Comparison of ENCODE assay signal across 21 cellular contexts in genomic region chr3:134298281-134298680, GRCh38. TPM values are rescaled to one million over a fixed set of nuclear protein-coding genes. Genes with fewer than 3 reads are reported as not detected.
DNase-seq lines count a peak whose midpoint lies in the region; ATAC-seq, FAIRE-seq and TF ChIP-seq lines count a peak whose summit lies in the region.
"Had no signal": no experiment of that assay in that cellular context is flagged by ENCODE, and none has a peak within 500 bp of the region (broad histone marks: within the 10 kb centered on the region; RNA-seq: fewer than 3 reads in every experiment).

No MANE protein-coding gene starts in this region.

- no peak overlapping the region for H2BK20ac ChIP-seq in IMR-90 (ENCODE audit: low read depth, low read length)

- no peak overlapping the region for H3K4ac ChIP-seq in IMR-90 (ENCODE audit: low read depth, low read length)

- H2BK120ac ChIP-seq in IMR-90 (ENCODE audit: low read depth, low read length): no peak overlapping the region

- H3K9ac ChIP-seq in IMR-90 (ENCODE audit: low read depth, low read length) (no peak overlapping the region), GM12878 (ENCODE audit: control insufficient read depth, insufficient read depth, low read length) (no peak overlapping the region)
- H3K9ac ChIP-seq: BLaER1 treated with 17β-estradiol and CSF1 and Interleukin-3, amounts not matched to agents 10 nM and 100 nM had no signal

- in situ Hi-C loops in IMR-90 (cut with MboI; ENCODE audit: low sequenced_read_pairs) (no loop called here), GM12878 (cut with MboI) (no loop called here)

- ATAC-seq in A549 (no peak), IMR-90 (ENCODE audit: low read depth) (no peak), GM12878 (no peak)
- ATAC-seq: CD8-positive, alpha-beta T cell had no signal

- H2BK15ac ChIP-seq in IMR-90 (ENCODE audit: low read depth, low read length): no peak overlapping the region

- BruUV-seq in IMR-90 (replicated peaks; lab: Mats Ljungman, UMichigan) (no TSS peak), GM12878 (replicated peaks; lab: Mats Ljungman, UMichigan) (no TSS peak)

- no peak overlapping the region for H4K8ac ChIP-seq in IMR-90 (ENCODE audit: low read depth in 2 of 2, low read length in 2 of 2)

- H4K91ac ChIP-seq in IMR-90 (ENCODE audit: insufficient read depth, low read depth, low read length): no peak overlapping the region

- no peak overlapping the region for H2BK5ac ChIP-seq in IMR-90 (ENCODE audit: low read depth, low read length, poor library complexity, severe bottlenecking)

- H3K27me3 ChIP-seq in IMR-90 (ENCODE audit: control insufficient read depth, insufficient read depth, low read length) (no peaks in the 10 kb centered on the region), GM12878 (replicated peaks in 1 of 2; ENCODE audit: control insufficient read depth in 2 of 2, insufficient read depth in 2 of 2, low read length in 1 of 2) (peaks cover 1 to 5% of the 10 kb centered on the region in 2 experiments; a peak in 2 of 4 replicates)

- H3K79me1 ChIP-seq in IMR-90 (ENCODE audit: low read depth in 1 of 2, low read length in 2 of 2): no peaks in the 10 kb centered on the region

- H3K27ac ChIP-seq in A549 (no peak overlapping the region), IMR-90 (ENCODE audit: insufficient read depth, low read length) (no peak overlapping the region), GM12878 (ENCODE audit: control insufficient read depth, insufficient read depth) (no peak overlapping the region)
- H3K27ac ChIP-seq: BLaER1 treated with 17β-estradiol and CSF1 and Interleukin-3, amounts not matched to agents 10 nM and 100 nM; C4-2B had no signal

- DNase-seq in A549 (ENCODE audit: low read depth in 1 of 2, low spot score in 1 of 2) (no peak), IMR-90 (no peak), GM12878 (ENCODE audit: low read depth, low spot score) (no peak), SIG-M5 (lab: John Stamatoyannopoulos, UW) (no peak), ureter (ENCODE audit: low spot score) (no peak)
- no peak for DNase-seq in activated CD4-positive, CD25-positive, alpha-beta regulatory T cell (lab: John Stamatoyannopoulos, UW)
- DNase-seq: 8988T; AML-193; Caco-2; Calu3; CD4-positive, alpha-beta T cell; CD8-positive, alpha-beta T cell; DMS79 treated with DMSO at 0.1 percent for 48 hours; GF-D8 had no signal

- H2AK5ac ChIP-seq in IMR-90 (ENCODE audit: low read depth, low read length): no peak overlapping the region

- TF ChIP-seq RAD21 in A549 (conservative IDR thresholded peaks at IDR 0.05 in 1 of 2, IDR thresholded peaks at IDR 0.05 in 1 of 2): no peak
- TF ChIP-seq RAD21 in IMR-90 (IDR thresholded peaks at IDR 0.05; ENCODE audit: low read length): no peak
- no peak for TF ChIP-seq RAD21 in GM12878 (IDR thresholded peaks at IDR 0.05; ENCODE audit: insufficient read depth, low read depth, low read length)

- POLR2A ChIA-PET in A549 (lab: Yijun Ruan, JAX) (no interaction called here), IMR-90 (lab: Charles Lee; ENCODE audit: unreplicated experiment) (no interaction called here), GM12878 (lab: Charles Lee) (no interaction called here)

- H3K79me2 ChIP-seq in GM12878 (ENCODE audit: control insufficient read depth, insufficient read depth, low read length): no peaks in the 10 kb centered on the region

- CTCF ChIA-PET in A549 (lab: Yijun Ruan, JAX) (interaction anchor here (0.9 kb wide), 1 partner anchor 11 kb away, joined by 4 read pairs; no protein-coding TSS in a partner anchor), IMR-90 (lab: Yijun Ruan, JAX) (interaction anchor here (2.7 kb wide), 1 partner anchor 86 kb away, joined by 24 read pairs; no protein-coding TSS in a partner anchor), GM12878 (lab: Yijun Ruan, JAX) (interaction anchor here (0.8 kb wide), 1 partner anchor 11 kb away, joined by 3 read pairs; no protein-coding TSS in a partner anchor)

- RAD21 ChIA-PET in GM12878 (lab: Charles Lee; ENCODE audit: unreplicated experiment): no interaction called here

- no peaks in the 10 kb centered on the region for H3K36me3 ChIP-seq in IMR-90 (ENCODE audit: control insufficient read depth, insufficient read depth, low read length)
- H3K36me3 ChIP-seq in GM12878 (ENCODE audit: control insufficient read depth in 2 of 2, insufficient read depth in 2 of 2, low read length in 1 of 2): no peaks in the 10 kb centered on the region
- H3K36me3 ChIP-seq: BLaER1 treated with 17β-estradiol and CSF1 and Interleukin-3, amounts not matched to agents 10 nM and 100 nM had no signal

- no peak overlapping the region for H3K56ac ChIP-seq in IMR-90 (ENCODE audit: extremely low read depth, insufficient read depth, low read length)

- no peak overlapping the region for H2AK9ac ChIP-seq in IMR-90 (replicated peaks; ENCODE audit: low read depth, low read length, poor library complexity)

- no peak overlapping the region for H3K18ac ChIP-seq in IMR-90 (ENCODE audit: low read depth, low read length)

- H4K20me1 ChIP-seq in IMR-90 (ENCODE audit: insufficient read depth, low read length) (no peaks in the 10 kb centered on the region), GM12878 (ENCODE audit: control insufficient read depth, insufficient read depth) (no peaks in the 10 kb centered on the region)
- H4K20me1 ChIP-seq: BLaER1 treated with 17β-estradiol and CSF1 and Interleukin-3, amounts not matched to agents 10 nM and 100 nM had no signal

- SMC1A ChIA-PET in GM12878 (lab: Charles Lee; ENCODE audit: uncharacterized antibody, unreplicated experiment): interaction anchor here (1.3 kb wide), 1 partner anchor 86 kb away, joined by 4 read pairs; no protein-coding TSS in a partner anchor

- H3K4me3 ChIP-seq in A549 (no peak overlapping the region), IMR-90 (ENCODE audit: insufficient read depth, low read depth, low read length) (no peak overlapping the region), GM12878 (no peak overlapping the region)
- H3K4me3 ChIP-seq: BLaER1 treated with 17β-estradiol and CSF1 and Interleukin-3, amounts not matched to agents 10 nM and 100 nM had no signal

- H3K23ac ChIP-seq in IMR-90 (ENCODE audit: low read depth, low read length): no peak overlapping the region

- no peak overlapping the region for H3K14ac ChIP-seq in IMR-90 (replicated peaks; ENCODE audit: low read depth, low read length)

- H3K4me2 ChIP-seq in A549: no peak overlapping the region
- H3K4me2 ChIP-seq in IMR-90 (ENCODE audit: low read depth, low read length): no peak overlapping the region
- no peak overlapping the region for H3K4me2 ChIP-seq in GM12878 (ENCODE audit: control insufficient read depth, insufficient read depth)
- H3K4me2 ChIP-seq: BLaER1 treated with 17β-estradiol and CSF1 and Interleukin-3, amounts not matched to agents 10 nM and 100 nM had no signal

- peaks cover 5% of the 10 kb centered on the region; the same call in 1 of the 3 replicates for H3K9me3 ChIP-seq in A549
- no peaks in the 10 kb centered on the region for H3K9me3 ChIP-seq in IMR-90 (ENCODE audit: control insufficient read depth, insufficient read depth, low read length)
- H3K9me3 ChIP-seq in GM12878 (replicated peaks; ENCODE audit: control insufficient read depth, insufficient read depth, low read length): peaks cover 7% of the 10 kb centered on the region; the same call in 2 of the 3 replicates
- H3K9me3 ChIP-seq: Caco-2 had no signal

- FAIRE-seq in A549 (lab: Jason Lieb, UNC) (no peak), GM12878 (lab: Jason Lieb, UNC) (peak; percentile 49)
- FAIRE-seq: A204.1, D721Med, G401.6, GM12892, GM18507 had no signal

- TF ChIP-seq CTCF in A549 (IDR thresholded peaks at IDR 0.05): no peak
- no peak for TF ChIP-seq CTCF in IMR-90 (conservative IDR thresholded peaks at IDR 0.05; ENCODE audit: low read depth, low read length)
- no peak for TF ChIP-seq CTCF in GM12878 (IDR thresholded peaks at IDR 0.05 in 2 of 3, conservative IDR thresholded peaks at IDR 0.05 in 1 of 3; ENCODE audit: control insufficient read depth in 2 of 3, extremely low read depth in 1 of 3, insufficient read depth in 1 of 3, low read depth in 3 of 3, low read length in 3 of 3)

- H3K4me1 ChIP-seq in A549: no peaks in the 10 kb centered on the region; the same call in 2 of the 3 replicates
- H3K4me1 ChIP-seq in IMR-90 (ENCODE audit: control insufficient read depth, insufficient read depth, low read length): no peaks in the 10 kb centered on the region
- peaks cover 11% of the 10 kb centered on the region for H3K4me1 ChIP-seq in GM12878 (ENCODE audit: control insufficient read depth, insufficient read depth, low read length)
- H3K4me1 ChIP-seq: Caco-2 had no signal

- H4K5ac ChIP-seq in IMR-90 (ENCODE audit: low read depth, low read length): no peak overlapping the region

- H3K9me1 ChIP-seq in IMR-90 (ENCODE audit: insufficient read depth, low read length): no peaks in the 10 kb centered on the region

- intact Hi-C loops in IMR-90 (cut with micrococcal nuclease): loop anchor here (2.0 to 5.0 kb wide), 4 partner anchors 46 to 481 kb away; partner anchors contain the start of gene RYK
- intact Hi-C loops in GM12878 (cut with micrococcal nuclease; ENCODE audit: unreplicated experiment): no loop called here

- no peak overlapping the region for H2AFZ ChIP-seq in IMR-90 (replicated peaks; ENCODE audit: low read length, poor library complexity)
- no peak overlapping the region for H2AFZ ChIP-seq in GM12878 (ENCODE audit: control insufficient read depth, low read depth, low read length)

- TF ChIP-seq EP300 in A549 (IDR thresholded peaks at IDR 0.05) (no peak), GM12878 (IDR thresholded peaks at IDR 0.05; ENCODE audit: borderline replicate concordance in 1 of 2, control insufficient read depth in 1 of 2, low read depth in 2 of 2, low read length in 2 of 2) (no peak)

- WGBS in A549 (ENCODE audit: missing lambda C conversion rate): 77% methylated on average over 2 of the region's 2 CpGs
- WGBS in IMR-90 (ENCODE audit: extremely low coverage in 2 of 2, insufficient read length in 1 of 2), 2 experiments: no CpG with 5 or more reads among the region's 2 CpGs
- WGBS in GM12878 (ENCODE audit: insufficient coverage, insufficient replicate concordance, low lambda C conversion rate, missing lambda C conversion rate): 21% methylated on average over 2 of the region's 2 CpGs

- dilution Hi-C loops in IMR-90 (cut with HindIII; ENCODE audit: low sequenced_read_pairs, unreplicated experiment): no loop called here

- TF ChIP-seq POLR2A in A549 (IDR thresholded peaks at IDR 0.05; ENCODE audit: low read length) (no peak), IMR-90 (IDR thresholded peaks at IDR 0.05; ENCODE audit: low read depth, low read length) (no peak), GM12878 (IDR thresholded peaks at IDR 0.05; ENCODE audit: low read depth, low read length) (no peak)

RNA-seq across cellular contexts. Expression of gene RYK, which starts 47.6 kb away (rescaled TPM):
- polyA plus RNA-seq in A549 (2011; rRNA removed) (41.9 and 46.6 TPM in 2 replicates), A549 (2017; fragmentation: RNase III; extraction: RNeasy Plus Mini Kit Qiagen cat#74134 plus additional on column Dnase treatment) (28.4 to 30.6 TPM (median 29.2 TPM) in 3 replicates), IMR-90 (2012; rRNA removed) (35.0 and 42.4 TPM in 2 replicates), GM12878 (2011; rRNA removed) (25.1 and 31.5 TPM in 2 replicates), GM12878 (2014; fragmentation: Illumina TruSeq; extraction: Trizol) (14.7 and 20.3 TPM in 2 replicates), GM12878 (2014; fragmentation: Nextera tagmentation; extraction: Ambion mirVana) (1 to 10 TPM; 3.4 to 4.3 TPM), GM12878 (2014; rRNA removed) (11.6 and 11.7 TPM in 2 replicates), GM12878 (2016; fragmentation: Nextera tagmentation; extraction: Ambion mirVana) (1 to 10 TPM; 2.0 to 4.7 TPM)
- polyA plus RNA-seq in A549 (2012; cell fraction: cytosol; rRNA removed): 12.7 and 18.3 TPM in 2 replicates
- polyA plus RNA-seq in A549 (2012; cell fraction: nucleus; rRNA removed): 11.6 and 20.5 TPM in 2 replicates
- polyA minus RNA-seq in A549 (2011; rRNA and poly(A)+ RNA removed): 33.0 and 43.6 TPM in 2 replicates
- total RNA-seq in IMR-90 (2012; rRNA removed) (106 TPM in 2 replicates), GM12878 (2014; rRNA removed) (15.2 and 17.5 TPM in 2 replicates), GM12878 (2014; rRNA removed; fragmentation: Illumina TruSeq; extraction: Trizol) (16.3 and 17.5 TPM in 2 replicates), GM12878 (2021) (9.0 and 10.5 TPM in 2 replicates), ureter (78.4 TPM)
- polyA plus RNA-seq in IMR-90 (2012; cell fraction: cytosol; rRNA removed): 12.1 and 16.0 TPM in 2 replicates
- polyA plus RNA-seq in IMR-90 (2012; cell fraction: nucleus; rRNA removed; ENCODE audit: low replicate concordance): 16.5 and 76.9 TPM in 2 replicates
- 96.7 and 112 TPM in 2 replicates for total RNA-seq in GM12878 (2013; cell fraction: nucleolus; rRNA removed)
- polyA plus RNA-seq in GM12878 (2011; ENCODE audit: low read depth): 5.4 TPM
- polyA plus RNA-seq in GM12878 (2011; cell fraction: cytosol; rRNA removed): 10.7 and 13.2 TPM in 2 replicates
- 34.4 and 37.8 TPM in 2 replicates for polyA plus RNA-seq in GM12878 (2011; cell fraction: nucleus; rRNA removed)
- polyA plus RNA-seq in GM12878 (2012): 6.8 and 10.5 TPM in 2 replicates
- 31.7 and 33.4 TPM in 2 replicates for polyA minus RNA-seq in GM12878 (2011; rRNA and poly(A)+ RNA removed)
- polyA minus RNA-seq in GM12878 (2011; cell fraction: cytosol; rRNA and poly(A)+ RNA removed): 4.8 and 6.2 TPM in 2 replicates
- 19.5 and 38.2 TPM in 2 replicates for polyA minus RNA-seq in GM12878 (2011; cell fraction: nucleus; rRNA and poly(A)+ RNA removed)
